ENCODE assay signal across 8 cellular contexts in genomic region chr18:70490008-70490933, GRCh38.
DNase-seq lines count a peak whose midpoint lies in the region; ATAC-seq and TF ChIP-seq lines count a peak whose summit lies in the region.

No MANE protein-coding gene starts in this region.

- peak; percentile 14 for DNase-seq in DMS114 treated with DMSO at 0.1 percent for 48 hours (lab: John Stamatoyannopoulos, UW; ENCODE audit: unreplicated experiment)
- DNase-seq in Kasumi-1 (lab: John Stamatoyannopoulos, UW): peak; percentile 78 to 84
- DNase-seq in brain pericyte (ENCODE audit: low read depth, low spot score): peak; percentile 10
- DNase-seq in inferior parietal cortex (ENCODE audit: extremely low spot score): peak; percentile 88
- DNase-seq in stimulated activated CD4-positive, alpha-beta T cell treated with anti-CD3 and anti-CD28 coated beads, Interleukin-4, amount 100 ng/mL, for 24 hours: peak; percentile 41

- ATAC-seq in GM19452 (IDR thresholded peaks at IDR 0.05; ENCODE audit: unreplicated experiment) (peak; percentile 44), HG03354 (IDR thresholded peaks at IDR 0.05; ENCODE audit: poor library complexity, severe bottlenecking, unreplicated experiment) (no peak)

TF ChIP-seq in PFSK-1, 5 proteins besides CTCF, POLR2A, EP300 and RAD21:
- TF ChIP-seq REST (IDR thresholded peaks at IDR 0.05; ENCODE audit: insufficient read depth in 1 of 2, low read depth in 2 of 2, low read length in 2 of 2): no peak
- TF ChIP-seq TAF1 (IDR thresholded peaks at IDR 0.05; ENCODE audit: borderline replicate concordance, insufficient read depth, low read length): 0 out of 2 replicates have a peak, but pooled peaks have one; percentile 17

Comparison
In these comparisons a context has a peak if more than half of its experiments do, and no peak if none do; other contexts are left out.
1. DNase-seq: peak in every context shown above with its lines; median percentile 88 in inferior parietal cortex; 81 in Kasumi-1; 41 in stimulated activated CD4-positive, alpha-beta T cell treated with anti-CD3 and anti-CD28 coated beads, Interleukin-4, amount 100 ng/mL, for 24 hours; 14 in DMS114 treated with DMSO at 0.1 percent for 48 hours; 10 in brain pericyte.